In genomic region chr6:109662192-109662591, GRCh38 we compare ENCODE assay signal across 19 cellular contexts.
"Had no signal": no experiment of that assay in that cellular context is flagged by ENCODE, and none has a peak within 500 bp of the region (broad histone marks: within the 10 kb centered on the region; RNA-seq: fewer than 3 reads in every experiment).

No MANE protein-coding gene starts in this region.

- ATAC-seq: activated CD4-positive, alpha-beta T cell treated with anti-CD3 and anti-CD28 coated beads for 36 hours; activated CD8-positive, alpha-beta memory T cell treated with anti-CD3 and anti-CD28 coated beads, Interleukin-2, amount 10 ng/mL, durations not matched to agents 7 days and 5 days; gastrocnemius medialis; heart right ventricle; mucosa of descending colon; naive thymus-derived CD4-positive, alpha-beta T cell; pancreas; upper lobe of right lung had no signal

- H3K4me1 ChIP-seq: colonic mucosa, gastrocnemius medialis, heart right ventricle, left ventricle myocardium inferior, pancreas, sigmoid colon, upper lobe of right lung had no signal

- DNase-seq: activated CD4-positive, alpha-beta memory T cell treated with anti-CD3 and anti-CD28 coated beads for 36 hours; activated CD4-positive, alpha-beta T cell treated with anti-CD3 and anti-CD28 coated beads for 36 hours; activated CD8-positive, alpha-beta memory T cell treated with anti-CD3 and anti-CD28 coated beads, Interleukin-2, amount 10 ng/mL, durations not matched to agents 7 days and 5 days; activated naive CD4-positive, alpha-beta T cell treated with anti-CD3 and anti-CD28 coated beads, Interleukin-2, amount 50 U/mL, for 16 hours; activated T-cell treated with anti-CD3 and anti-CD28 coated beads, Interleukin-2, amount 50 U/mL, for 24 hours; caudate nucleus; colonic mucosa; effector CD4-positive, alpha-beta T cell; gastrocnemius medialis; heart right ventricle; islet precursor cell; left ventricle myocardium inferior; mucosa of descending colon; naive thymus-derived CD4-positive, alpha-beta T cell; pancreas; sigmoid colon; stimulated activated CD4-positive, alpha-beta T cell treated with anti-CD3 and anti-CD28 coated beads, Interleukin-1b, Interleukin-23, amount 100 ng/mL, for 48 hours; upper lobe of right lung had no signal

- H3K4me3 ChIP-seq: colonic mucosa, gastrocnemius medialis, heart right ventricle, left ventricle myocardium inferior, mucosa of descending colon, pancreas, sigmoid colon, thoracic aorta, upper lobe of right lung had no signal

- H3K27me3 ChIP-seq: colonic mucosa, gastrocnemius medialis, heart right ventricle, pancreas, sigmoid colon, upper lobe of right lung had no signal

- H3K36me3 ChIP-seq: colonic mucosa, gastrocnemius medialis, pancreas, thoracic aorta, upper lobe of right lung had no signal

- H3K27ac ChIP-seq: colonic mucosa, gastrocnemius medialis, heart right ventricle, left ventricle myocardium inferior, pancreas, sigmoid colon, thoracic aorta, upper lobe of right lung had no signal

- H3K9me3 ChIP-seq: colonic mucosa, gastrocnemius medialis, heart right ventricle, left ventricle myocardium inferior, mucosa of descending colon, pancreas, sigmoid colon, thoracic aorta, upper lobe of right lung had no signal
